Comparison of ENCODE assay signal across 8 cellular contexts in genomic region chr19:56252699-56253422, GRCh38. TPM values are rescaled to one million over a fixed set of nuclear protein-coding genes. Genes with fewer than 3 reads are reported as not detected.
DNase-seq lines count a peak whose midpoint lies in the region; ATAC-seq and TF ChIP-seq lines count a peak whose summit lies in the region.

No MANE protein-coding gene starts in this region.

- TF ChIP-seq POLR2A in prostate gland (IDR thresholded peaks at IDR 0.05) = no peak
- no peak for TF ChIP-seq POLR2A in vagina (IDR thresholded peaks at IDR 0.05)

- POLR2A ChIA-PET in SK-N-SH (lab: Yijun Ruan, JAX) = interaction anchor here (0.5 to 0.6 kb wide), 2 partner anchors 107 to 173 kb away, joined by 4 read pairs; no protein-coding TSS in a partner anchor

- peak; percentile 56 for TF ChIP-seq RAD21 in SK-N-SH (IDR thresholded peaks at IDR 0.05; ENCODE audit: low read length)

- CTCF ChIA-PET in SK-N-SH (lab: Yijun Ruan, JAX) = interaction anchor here (0.6 to 11.0 kb wide), 47 partner anchors 8 to 534 kb away, joined by 3 to 200 read pairs (median 5); partner anchors contain the start of genes EDDM13, GALP and ZSCAN5A

- H3K9me3 ChIP-seq in SK-N-SH (no peaks in the 10 kb centered on the region), prostate gland (no peaks in the 10 kb centered on the region), vagina (no peaks in the 10 kb centered on the region)

- H3K27ac ChIP-seq in SK-N-SH (ENCODE audit: low read depth in 2 of 2, low read length in 1 of 2) (no peak overlapping the region), prostate gland (no peak overlapping the region), vagina (no peak overlapping the region)

- H4K20me1 ChIP-seq in SK-N-SH (ENCODE audit: insufficient read depth) = no peaks in the 10 kb centered on the region

- no peaks in the 10 kb centered on the region for H3K36me3 ChIP-seq in SK-N-SH (replicated peaks in 1 of 2; ENCODE audit: control insufficient read depth in 1 of 2, insufficient read depth in 2 of 2, low read length in 1 of 2)
- no peaks in the 10 kb centered on the region for H3K36me3 ChIP-seq in prostate gland
- H3K36me3 ChIP-seq in vagina = no peaks in the 10 kb centered on the region

- peak overlapping the region; percentile 90; the same call in 1 of the 2 replicates for H2AFZ ChIP-seq in SK-N-SH (ENCODE audit: low read depth)

- no peak overlapping the region for H3K4me2 ChIP-seq in SK-N-SH

- H3K4me3 ChIP-seq in SK-N-SH (ENCODE audit: low read depth in 2 of 2, low read length in 1 of 2) (peak overlapping the region in 1 of 2 experiments; percentile 28; a peak in 1 of 4 replicates), prostate gland (no peak overlapping the region), vagina (no peak overlapping the region)

- no peaks in the 10 kb centered on the region for H3K9me2 ChIP-seq in SK-N-SH

- peak; percentile 77 for ATAC-seq in Right ventricle myocardium inferior

- no peak for TF ChIP-seq EP300 in SK-N-SH (IDR thresholded peaks at IDR 0.05; ENCODE audit: borderline replicate concordance in 1 of 2, low read depth in 1 of 2, low read length in 1 of 2)

- TF ChIP-seq CTCF in SK-N-SH (IDR thresholded peaks at IDR 0.05) = peak; percentile 83
- TF ChIP-seq CTCF in prostate gland (IDR thresholded peaks at IDR 0.05) = peak; percentile 49 to 79 (median 64)
- peak; percentile 49 to 61 (median 53) for TF ChIP-seq CTCF in vagina (IDR thresholded peaks at IDR 0.05)

- intact Hi-C loops in Right ventricle myocardium inferior (cut with DNase I) (loop anchor here (1.0 to 5.0 kb wide), 2 partner anchors 80 to 99 kb away; no protein-coding TSS in a partner anchor), prostate gland (cut with DNase I) (loop anchor here (5.0 to 10.0 kb wide), 2 partner anchors 99 to 168 kb away; no protein-coding TSS in a partner anchor), vagina (cut with DNase I) (loop anchor here (10.0 kb wide), 1 partner anchor 102 kb away; no protein-coding TSS in a partner anchor)

- no peaks in the 10 kb centered on the region for H3K79me2 ChIP-seq in SK-N-SH (ENCODE audit: insufficient read depth)

- DNase-seq in GDM1 (lab: John Stamatoyannopoulos, UW) = peak; percentile 8
- peak; percentile 46 to 49 for DNase-seq in Kasumi-1 (lab: John Stamatoyannopoulos, UW)
- peak; percentile 74 for DNase-seq in SK-N-SH
- DNase-seq in activated naive CD4-positive, alpha-beta T cell treated with anti-CD3 and anti-CD28 coated beads, Interleukin-2, amount 50 U/mL, for 16 hours = peak; percentile 76
- peak; percentile 88 for DNase-seq in Right ventricle myocardium inferior (ENCODE audit: missing footprints)
- DNase-seq in prostate gland (ENCODE audit: low spot score) = peak; percentile 31
- DNase-seq in vagina (ENCODE audit: extremely low spot score in 2 of 2) = no peak
- DNase-seq in SKM-1 (lab: John Stamatoyannopoulos, UW; ENCODE audit: unreplicated experiment) = no peak

- WGBS in SK-N-SH (ENCODE audit: low lambda C conversion rate) = 27% methylated on average over 7 of the region's 10 CpGs
- WGBS in prostate gland = 45% methylated on average over 10 of the region's 10 CpGs

- H3K9ac ChIP-seq in SK-N-SH = no peak overlapping the region

- no peaks in the 10 kb centered on the region for H3F3A ChIP-seq in SK-N-SH (replicated peaks; ENCODE audit: insufficient read depth)

- H3K4me1 ChIP-seq in SK-N-SH (ENCODE audit: control insufficient read depth in 1 of 2, insufficient read depth in 2 of 2, low read depth in 1 of 2, low read length in 1 of 2) = peaks cover 0 to 4% of the 10 kb centered on the region in 2 experiments; a peak in 1 of 4 replicates
- no peaks in the 10 kb centered on the region for H3K4me1 ChIP-seq in prostate gland (replicated peaks)
- H3K4me1 ChIP-seq in vagina = no peaks in the 10 kb centered on the region

- H3K27me3 ChIP-seq in SK-N-SH (ENCODE audit: insufficient read depth) = no peaks in the 10 kb centered on the region
- no peaks in the 10 kb centered on the region for H3K27me3 ChIP-seq in prostate gland (replicated peaks; ENCODE audit: insufficient read depth)
- H3K27me3 ChIP-seq in vagina = no peaks in the 10 kb centered on the region

TF ChIP-seq in SK-N-SH, 30 proteins besides CTCF, POLR2A, EP300 and RAD21 (continues in another document):
- TF ChIP-seq YY1 (IDR thresholded peaks at IDR 0.05; ENCODE audit: low read depth) = peak; percentile 91
- no peak for TF ChIP-seq POLR2AphosphoS5 (IDR thresholded peaks at IDR 0.05; ENCODE audit: low read depth, low read length)
- no peak for TF ChIP-seq TEAD4 (IDR thresholded peaks at IDR 0.05; ENCODE audit: borderline replicate concordance, insufficient read depth)
- no peak for TF ChIP-seq TAF1 (IDR thresholded peaks at IDR 0.05; ENCODE audit: borderline replicate concordance, low read depth, low read length)
- TF ChIP-seq, protein P1, sequence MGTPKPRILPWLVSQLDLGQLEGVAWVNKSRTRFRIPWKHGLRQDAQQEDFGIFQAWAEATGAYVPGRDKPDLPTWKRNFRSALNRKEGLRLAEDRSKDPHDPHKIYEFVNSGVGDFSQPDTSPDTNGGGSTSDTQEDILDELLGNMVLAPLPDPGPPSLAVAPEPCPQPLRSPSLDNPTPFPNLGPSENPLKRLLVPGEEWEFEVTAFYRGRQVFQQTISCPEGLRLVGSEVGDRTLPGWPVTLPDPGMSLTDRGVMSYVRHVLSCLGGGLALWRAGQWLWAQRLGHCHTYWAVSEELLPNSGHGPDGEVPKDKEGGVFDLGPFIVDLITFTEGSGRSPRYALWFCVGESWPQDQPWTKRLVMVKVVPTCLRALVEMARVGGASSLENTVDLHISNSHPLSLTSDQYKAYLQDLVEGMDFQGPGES (IDR thresholded peaks at IDR 0.05; ENCODE audit: low read depth, low read length) = no peak
- TF ChIP-seq, protein P2, sequence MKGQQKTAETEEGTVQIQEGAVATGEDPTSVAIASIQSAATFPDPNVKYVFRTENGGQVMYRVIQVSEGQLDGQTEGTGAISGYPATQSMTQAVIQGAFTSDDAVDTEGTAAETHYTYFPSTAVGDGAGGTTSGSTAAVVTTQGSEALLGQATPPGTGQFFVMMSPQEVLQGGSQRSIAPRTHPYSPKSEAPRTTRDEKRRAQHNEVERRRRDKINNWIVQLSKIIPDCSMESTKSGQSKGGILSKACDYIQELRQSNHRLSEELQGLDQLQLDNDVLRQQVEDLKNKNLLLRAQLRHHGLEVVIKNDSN (IDR thresholded peaks at IDR 0.05; ENCODE audit: borderline replicate concordance, low read depth) = no peak
- peak; percentile 54 for TF ChIP-seq SMC3 (IDR thresholded peaks at IDR 0.05; ENCODE audit: low read depth, low read length)
- TF ChIP-seq, protein P3, sequence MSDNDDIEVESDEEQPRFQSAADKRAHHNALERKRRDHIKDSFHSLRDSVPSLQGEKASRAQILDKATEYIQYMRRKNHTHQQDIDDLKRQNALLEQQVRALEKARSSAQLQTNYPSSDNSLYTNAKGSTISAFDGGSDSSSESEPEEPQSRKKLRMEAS (IDR thresholded peaks at IDR 0.05; ENCODE audit: low read depth) = 0 out of 2 replicates have a peak, but pooled peaks have one; percentile 23
- TF ChIP-seq GATA2 (CRISPR knock-in tag; IDR thresholded peaks at IDR 0.05) = no peak
- no peak for TF ChIP-seq PBX3 (IDR thresholded peaks at IDR 0.05)
- TF ChIP-seq MEF2A (IDR thresholded peaks at IDR 0.05; ENCODE audit: borderline replicate concordance, low read depth) = no peak

RNA-seq across cellular contexts. Expression of gene EDDM13, which starts 19.7 kb away (rescaled TPM):
- not detected in 2 replicates for polyA plus RNA-seq in SK-N-SH (2012; rRNA removed)
- not detected in 2 replicates for polyA plus RNA-seq in SK-N-SH (2012; cell fraction: cytosol; rRNA removed)
- polyA plus RNA-seq in SK-N-SH (2012; cell fraction: nucleus; rRNA removed) = not detected in 2 replicates
- total RNA-seq in Right ventricle myocardium inferior (not detected), prostate gland (not detected), vagina (7.6 TPM)

RNA-seq across cellular contexts. Expression of gene ZSCAN5C, which starts 50.8 kb away (rescaled TPM):
- not detected in 2 replicates for polyA plus RNA-seq in SK-N-SH (2012; rRNA removed)
- not detected in 2 replicates for polyA plus RNA-seq in SK-N-SH (2012; cell fraction: cytosol; rRNA removed)
- not detected in 2 replicates for polyA plus RNA-seq in SK-N-SH (2012; cell fraction: nucleus; rRNA removed)
- total RNA-seq in Right ventricle myocardium inferior = not detected
- total RNA-seq in prostate gland = not detected
- total RNA-seq in vagina = not detected

RNA-seq across cellular contexts. Expression of gene ZSCAN5B, which starts 55.3 kb away (rescaled TPM):
- not detected in 2 replicates for polyA plus RNA-seq in SK-N-SH (2012; rRNA removed)
- not detected in 2 replicates for polyA plus RNA-seq in SK-N-SH (2012; cell fraction: cytosol; rRNA removed)
- polyA plus RNA-seq in SK-N-SH (2012; cell fraction: nucleus; rRNA removed) = not detected in 2 replicates
- total RNA-seq in Right ventricle myocardium inferior (not detected), prostate gland (1 to 10 TPM in 1 of 2 donors, not detected in 1; 1.9 TPM), vagina (not detected)

Comparison
In these comparisons a context has a peak if more than half of its experiments do, and no peak if none do; other contexts are left out.
1. DNase-seq: peak in GDM1 (single experiment), Kasumi-1 (2 of 2), SK-N-SH (single experiment), activated naive CD4-positive, alpha-beta T cell treated with anti-CD3 and anti-CD28 coated beads, Interleukin-2, amount 50 U/mL, for 16 hours (single experiment), Right ventricle myocardium inferior (single experiment) and prostate gland (single experiment); none in vagina (0 of 2) and SKM-1 (single experiment).
2. Peak in every context shown above with its lines, with median percentiles within 50 percentile points of each other: CTCF ChIP-seq.